9 cellular contexts compared by ENCODE assay signal in the genomic region with DNA sequence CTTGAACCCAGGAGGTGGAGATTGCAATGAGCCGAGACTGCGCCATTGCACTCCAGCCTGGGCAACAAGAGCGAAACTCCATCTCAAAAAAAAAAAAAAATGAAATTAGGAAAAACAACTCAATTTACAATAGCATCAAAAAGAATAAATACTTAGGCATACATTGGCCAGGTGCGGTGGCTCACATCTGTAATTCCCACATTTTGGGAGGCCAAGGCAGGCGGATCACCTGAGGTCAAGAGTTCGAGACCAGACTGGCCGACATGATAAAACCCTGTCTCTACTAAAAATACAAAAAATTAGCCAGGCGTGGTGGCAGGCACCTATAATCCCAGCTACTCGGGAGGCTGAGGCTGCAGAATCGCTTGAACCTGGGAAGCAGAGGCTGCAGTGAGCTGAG. TPM values are rescaled to one million over a fixed set of nuclear protein-coding genes. Genes with fewer than 3 reads are reported as not detected.
DNase-seq lines count a peak whose midpoint lies in the region; ATAC-seq and TF ChIP-seq lines count a peak whose summit lies in the region.
"Not testable (repeated sequence)": the region's sequence is repeated elsewhere in the genome, so short reads cannot be mapped to it uniquely, and the experiment has no call there.
"Had no signal": no experiment of that assay in that cellular context is flagged by ENCODE, and none has a peak within 500 bp of the region (broad histone marks: within the 10 kb centered on the region; RNA-seq: fewer than 3 reads in every experiment).

No MANE protein-coding gene starts in this region.

- H3K27me3 Mint-ChIP-seq in activated CD4-positive, alpha-beta T cell treated with anti-CD3 and anti-CD28 coated beads, Interleukin-2, amount 10 ng/mL, durations not matched to agents 7 days and 5 days; activated T-helper 1 cell treated with anti-CD3 and anti-CD28 coated beads, Interleukin-12 subunit alpha, Interleukin-12 subunit beta, Interleukin-2, Interleukin-4 antibody, amounts not matched to agents 30 ng/mL and 10 ng/mL and 1 ng/mL, durations not matched to agents 14 hours and 24 hours and 36 hours (ENCODE audit: insufficient read depth); activated naive CD8-positive, alpha-beta T cell treated with anti-CD3 and anti-CD28 coated beads, Interleukin-2, amount 50 U/mL, for 24 hours; memory B cell; stimulated activated naive B cell treated with anti-CD40 and anti-IgM and Interleukin-4, amounts not matched to agents 10 μg/mL and 1 μg/mL and 100 μg/mL, for 72 hours: not testable (repeated sequence)

- not testable (repeated sequence) for DNase-seq in GM12864 (ENCODE audit: low read depth); activated CD4-positive, alpha-beta T cell treated with anti-CD3 and anti-CD28 coated beads, Interleukin-2, amount 10 ng/mL, durations not matched to agents 7 days and 5 days; activated T-helper 1 cell treated with anti-CD3 and anti-CD28 coated beads, Interleukin-12 subunit alpha, Interleukin-12 subunit beta, Interleukin-2, Interleukin-4 antibody, amounts not matched to agents 30 ng/mL and 10 ng/mL and 1 ng/mL, durations not matched to agents 14 hours and 24 hours and 36 hours (ENCODE audit: low spot score); activated naive CD8-positive, alpha-beta T cell treated with anti-CD3 and anti-CD28 coated beads, Interleukin-2, amount 50 U/mL, for 24 hours; memory B cell (ENCODE audit: low spot score in 2 of 2); stimulated activated naive B cell treated with anti-CD40 and anti-IgM and Interleukin-4, amounts not matched to agents 10 μg/mL and 1 μg/mL and 100 μg/mL, for 72 hours
- peak; percentile 6 for DNase-seq in RWPE2 (ENCODE audit: low spot score)

- not testable (repeated sequence) for H3K27me3 ChIP-seq in BLaER1; RWPE2 (ENCODE audit: insufficient read depth, poor library complexity, severe bottlenecking)

- H3K4me1 ChIP-seq in BLaER1 (peaks cover 94% of the 10 kb centered on the region), RWPE2 (ENCODE audit: insufficient read depth, poor library complexity, severe bottlenecking) (peaks cover 13% of the 10 kb centered on the region)

- TF ChIP-seq CTCF in GM12864 (IDR thresholded peaks at IDR 0.05; ENCODE audit: low read depth, low read length, missing control alignments); RWPE2 (IDR thresholded peaks at IDR 0.05; ENCODE audit: poor library complexity, severe bottlenecking): not testable (repeated sequence)

- not testable (repeated sequence) for H3K9me3 Mint-ChIP-seq in activated CD4-positive, alpha-beta T cell treated with anti-CD3 and anti-CD28 coated beads, Interleukin-2, amount 10 ng/mL, durations not matched to agents 7 days and 5 days; activated T-helper 1 cell treated with anti-CD3 and anti-CD28 coated beads, Interleukin-12 subunit alpha, Interleukin-12 subunit beta, Interleukin-2, Interleukin-4 antibody, amounts not matched to agents 30 ng/mL and 10 ng/mL and 1 ng/mL, durations not matched to agents 14 hours and 24 hours and 36 hours; activated naive CD8-positive, alpha-beta T cell treated with anti-CD3 and anti-CD28 coated beads, Interleukin-2, amount 50 U/mL, for 24 hours; memory B cell; stimulated activated naive B cell treated with anti-CD40 and anti-IgM and Interleukin-4, amounts not matched to agents 10 μg/mL and 1 μg/mL and 100 μg/mL, for 72 hours

- not testable (repeated sequence) for H3K36me3 Mint-ChIP-seq in activated CD4-positive, alpha-beta T cell treated with anti-CD3 and anti-CD28 coated beads, Interleukin-2, amount 10 ng/mL, durations not matched to agents 7 days and 5 days (ENCODE audit: low read depth); activated T-helper 1 cell treated with anti-CD3 and anti-CD28 coated beads, Interleukin-12 subunit alpha, Interleukin-12 subunit beta, Interleukin-2, Interleukin-4 antibody, amounts not matched to agents 30 ng/mL and 10 ng/mL and 1 ng/mL, durations not matched to agents 14 hours and 24 hours and 36 hours (ENCODE audit: low read depth); activated naive CD8-positive, alpha-beta T cell treated with anti-CD3 and anti-CD28 coated beads, Interleukin-2, amount 50 U/mL, for 24 hours (ENCODE audit: low read depth); memory B cell; stimulated activated naive B cell treated with anti-CD40 and anti-IgM and Interleukin-4, amounts not matched to agents 10 μg/mL and 1 μg/mL and 100 μg/mL, for 72 hours

- H3K36me3 ChIP-seq in BLaER1; RWPE2 (ENCODE audit: low read depth): not testable (repeated sequence)

- H3K4me3 ChIP-seq in BLaER1: peak overlapping the region; percentile 55
- H3K4me3 ChIP-seq in GM12864 (ENCODE audit: low read depth, low read length): peak overlapping the region; percentile 14; the same call in 1 of the 2 replicates
- H3K4me3 ChIP-seq in RWPE2 (ENCODE audit: severe bottlenecking): not testable (repeated sequence)

- H3K4me2 ChIP-seq in BLaER1: peak overlapping the region; percentile 95

- not testable (repeated sequence) for H4K20me1 ChIP-seq in BLaER1

- H3K9me3 ChIP-seq in BLaER1; RWPE2 (ENCODE audit: severe bottlenecking): not testable (repeated sequence)

- POLR2A ChIA-PET in activated CD4-positive, alpha-beta T cell treated with anti-CD3 and anti-CD28 coated beads, Interleukin-2, amount 10 ng/mL, durations not matched to agents 7 days and 5 days (lab: Charles Lee): interaction anchor here (1.3 kb wide), 1 partner anchor 106 kb away, joined by 3 read pairs; a partner anchor contains a TSS

- intact Hi-C loops in activated T-helper 1 cell treated with anti-CD3 and anti-CD28 coated beads, Interleukin-12 subunit alpha, Interleukin-12 subunit beta, Interleukin-2, Interleukin-4 antibody, amounts not matched to agents 30 ng/mL and 10 ng/mL and 1 ng/mL, durations not matched to agents 14 hours and 24 hours and 36 hours (cut with micrococcal nuclease): loop anchor here (1.0 to 10.0 kb wide), 7 partner anchors 16 to 257 kb away; a partner anchor contains a TSS

- peak overlapping the region; percentile 96 for H3K27ac ChIP-seq in BLaER1
- not testable (repeated sequence) for H3K27ac ChIP-seq in RWPE2 (ENCODE audit: poor library complexity, severe bottlenecking)

- H3K4me3 Mint-ChIP-seq in activated CD4-positive, alpha-beta T cell treated with anti-CD3 and anti-CD28 coated beads, Interleukin-2, amount 10 ng/mL, durations not matched to agents 7 days and 5 days: not testable (repeated sequence)
- peak overlapping the region; percentile 84 for H3K4me3 Mint-ChIP-seq in activated T-helper 1 cell treated with anti-CD3 and anti-CD28 coated beads, Interleukin-12 subunit alpha, Interleukin-12 subunit beta, Interleukin-2, Interleukin-4 antibody, amounts not matched to agents 30 ng/mL and 10 ng/mL and 1 ng/mL, durations not matched to agents 14 hours and 24 hours and 36 hours
- peak overlapping the region; percentile 77 for H3K4me3 Mint-ChIP-seq in activated naive CD8-positive, alpha-beta T cell treated with anti-CD3 and anti-CD28 coated beads, Interleukin-2, amount 50 U/mL, for 24 hours
- peak overlapping the region; percentile 89 for H3K4me3 Mint-ChIP-seq in memory B cell
- H3K4me3 Mint-ChIP-seq in stimulated activated naive B cell treated with anti-CD40 and anti-IgM and Interleukin-4, amounts not matched to agents 10 μg/mL and 1 μg/mL and 100 μg/mL, for 72 hours: peak overlapping the region; percentile 86 to 91

- H3K27ac Mint-ChIP-seq in activated CD4-positive, alpha-beta T cell treated with anti-CD3 and anti-CD28 coated beads, Interleukin-2, amount 10 ng/mL, durations not matched to agents 7 days and 5 days: peak overlapping the region; percentile 89
- peak overlapping the region; percentile 99 for H3K27ac Mint-ChIP-seq in activated T-helper 1 cell treated with anti-CD3 and anti-CD28 coated beads, Interleukin-12 subunit alpha, Interleukin-12 subunit beta, Interleukin-2, Interleukin-4 antibody, amounts not matched to agents 30 ng/mL and 10 ng/mL and 1 ng/mL, durations not matched to agents 14 hours and 24 hours and 36 hours
- H3K27ac Mint-ChIP-seq in activated naive CD8-positive, alpha-beta T cell treated with anti-CD3 and anti-CD28 coated beads, Interleukin-2, amount 50 U/mL, for 24 hours: peak overlapping the region; percentile 92
- H3K27ac Mint-ChIP-seq in memory B cell: peak overlapping the region; percentile 93
- H3K27ac Mint-ChIP-seq in stimulated activated naive B cell treated with anti-CD40 and anti-IgM and Interleukin-4, amounts not matched to agents 10 μg/mL and 1 μg/mL and 100 μg/mL, for 72 hours: peak overlapping the region; percentile 99

- H3K9ac ChIP-seq in BLaER1: peak overlapping the region; percentile 84

- ATAC-seq in RWPE2 (ENCODE audit: low read depth); activated naive CD8-positive, alpha-beta T cell treated with anti-CD3 and anti-CD28 coated beads, Interleukin-2, amount 50 U/mL, for 24 hours; memory B cell (ENCODE audit: low read depth); stimulated activated naive B cell treated with anti-CD40 and anti-IgM and Interleukin-4, amounts not matched to agents 10 μg/mL and 1 μg/mL and 100 μg/mL, for 72 hours (replicated peaks): not testable (repeated sequence)

- peaks cover 72% of the 10 kb centered on the region for H3K4me1 Mint-ChIP-seq in activated CD4-positive, alpha-beta T cell treated with anti-CD3 and anti-CD28 coated beads, Interleukin-2, amount 10 ng/mL, durations not matched to agents 7 days and 5 days
- peaks cover 72% of the 10 kb centered on the region for H3K4me1 Mint-ChIP-seq in activated T-helper 1 cell treated with anti-CD3 and anti-CD28 coated beads, Interleukin-12 subunit alpha, Interleukin-12 subunit beta, Interleukin-2, Interleukin-4 antibody, amounts not matched to agents 30 ng/mL and 10 ng/mL and 1 ng/mL, durations not matched to agents 14 hours and 24 hours and 36 hours (ENCODE audit: low read depth)
- peaks cover 86% of the 10 kb centered on the region for H3K4me1 Mint-ChIP-seq in activated naive CD8-positive, alpha-beta T cell treated with anti-CD3 and anti-CD28 coated beads, Interleukin-2, amount 50 U/mL, for 24 hours
- H3K4me1 Mint-ChIP-seq in memory B cell: peaks cover 46% of the 10 kb centered on the region
- peaks cover 49 to 76% of the 10 kb centered on the region in 2 donors for H3K4me1 Mint-ChIP-seq in stimulated activated naive B cell treated with anti-CD40 and anti-IgM and Interleukin-4, amounts not matched to agents 10 μg/mL and 1 μg/mL and 100 μg/mL, for 72 hours

- CTCF ChIA-PET in activated CD4-positive, alpha-beta T cell treated with anti-CD3 and anti-CD28 coated beads, Interleukin-2, amount 10 ng/mL, durations not matched to agents 7 days and 5 days (lab: Charles Lee): interaction anchor here (0.6 to 3.1 kb wide), 7 partner anchors 8 to 112 kb away, joined by 3 to 18 read pairs (median 4); a partner anchor contains a TSS

RNA-seq across cellular contexts. Expression of a gene that starts 17.0 kb away (rescaled TPM):
- 100 to 1,000 TPM; 115 to 134 TPM for total RNA-seq in activated CD4-positive, alpha-beta T cell treated with anti-CD3 and anti-CD28 coated beads, Interleukin-2, amount 10 ng/mL, durations not matched to agents 7 days and 5 days
- 82.1 and 82.3 TPM in 2 replicates for total RNA-seq in activated T-helper 1 cell treated with anti-CD3 and anti-CD28 coated beads, Interleukin-12 subunit alpha, Interleukin-12 subunit beta, Interleukin-2, Interleukin-4 antibody, amounts not matched to agents 30 ng/mL and 10 ng/mL and 1 ng/mL, durations not matched to agents 14 hours and 24 hours and 36 hours
- total RNA-seq: GM23248 had no signal

RNA-seq across cellular contexts. Expression of a gene that starts 24.0 kb away (rescaled TPM):
- 10 to 100 TPM; 45.8 to 47.9 TPM for total RNA-seq in activated CD4-positive, alpha-beta T cell treated with anti-CD3 and anti-CD28 coated beads, Interleukin-2, amount 10 ng/mL, durations not matched to agents 7 days and 5 days
- 34.1 and 34.3 TPM in 2 replicates for total RNA-seq in activated T-helper 1 cell treated with anti-CD3 and anti-CD28 coated beads, Interleukin-12 subunit alpha, Interleukin-12 subunit beta, Interleukin-2, Interleukin-4 antibody, amounts not matched to agents 30 ng/mL and 10 ng/mL and 1 ng/mL, durations not matched to agents 14 hours and 24 hours and 36 hours

RNA-seq across cellular contexts. Expression of a gene that starts 42.7 kb away (rescaled TPM):
- 10 to 100 TPM; 61.4 to 73.4 TPM for total RNA-seq in activated CD4-positive, alpha-beta T cell treated with anti-CD3 and anti-CD28 coated beads, Interleukin-2, amount 10 ng/mL, durations not matched to agents 7 days and 5 days
- total RNA-seq in activated T-helper 1 cell treated with anti-CD3 and anti-CD28 coated beads, Interleukin-12 subunit alpha, Interleukin-12 subunit beta, Interleukin-2, Interleukin-4 antibody, amounts not matched to agents 30 ng/mL and 10 ng/mL and 1 ng/mL, durations not matched to agents 14 hours and 24 hours and 36 hours: 49.7 and 52.8 TPM in 2 replicates

RNA-seq across cellular contexts. Expression of a gene that starts 43.8 kb away (rescaled TPM):
- not detected for total RNA-seq in activated CD4-positive, alpha-beta T cell treated with anti-CD3 and anti-CD28 coated beads, Interleukin-2, amount 10 ng/mL, durations not matched to agents 7 days and 5 days
- 0.64 and 1.3 TPM in 2 replicates for total RNA-seq in activated T-helper 1 cell treated with anti-CD3 and anti-CD28 coated beads, Interleukin-12 subunit alpha, Interleukin-12 subunit beta, Interleukin-2, Interleukin-4 antibody, amounts not matched to agents 30 ng/mL and 10 ng/mL and 1 ng/mL, durations not matched to agents 14 hours and 24 hours and 36 hours

RNA-seq across cellular contexts. Expression of a gene that starts 52.4 kb away (rescaled TPM):
- total RNA-seq in activated CD4-positive, alpha-beta T cell treated with anti-CD3 and anti-CD28 coated beads, Interleukin-2, amount 10 ng/mL, durations not matched to agents 7 days and 5 days: under 1 TPM; 0.54 to 0.67 TPM
- 0.05 and 0.32 TPM in 2 replicates for total RNA-seq in activated T-helper 1 cell treated with anti-CD3 and anti-CD28 coated beads, Interleukin-12 subunit alpha, Interleukin-12 subunit beta, Interleukin-2, Interleukin-4 antibody, amounts not matched to agents 30 ng/mL and 10 ng/mL and 1 ng/mL, durations not matched to agents 14 hours and 24 hours and 36 hours
